ENCODE assay signal across 21 cellular contexts in the genomic region with DNA sequence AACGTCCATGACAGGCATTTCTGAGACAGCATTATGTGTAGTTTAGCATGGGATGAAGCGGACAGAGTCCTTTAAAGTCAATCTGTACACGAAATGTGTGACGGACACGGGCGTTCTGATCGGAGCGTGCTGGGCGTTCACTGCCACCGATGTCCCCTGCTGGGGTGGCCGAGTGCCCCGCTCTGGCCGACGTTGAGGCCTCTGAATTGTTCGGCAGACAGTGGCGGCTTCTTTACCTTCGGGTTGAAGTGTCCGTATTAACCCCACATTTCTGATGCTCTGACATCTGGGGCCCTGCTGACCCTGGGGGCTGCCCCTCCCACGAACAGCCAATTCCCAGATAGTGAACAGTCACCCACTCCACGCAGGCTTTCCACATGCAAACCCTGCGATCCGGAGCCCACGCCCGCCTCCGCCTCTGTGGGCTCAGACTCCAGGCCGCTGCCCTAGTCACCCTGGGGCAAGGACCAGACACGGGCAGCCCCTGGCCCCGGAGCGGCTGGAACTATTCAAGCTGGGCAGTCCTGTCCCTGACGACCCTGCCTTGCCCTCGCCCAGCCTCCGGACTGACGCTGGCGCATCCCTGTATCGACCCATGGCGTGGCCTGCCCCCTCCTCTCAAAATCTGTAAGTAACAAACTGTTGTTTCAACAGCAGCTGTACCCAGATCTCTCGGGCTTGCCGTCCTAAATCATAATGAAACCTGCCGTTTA.
"Had no signal": no experiment of that assay in that cellular context is flagged by ENCODE, and none has a peak within 500 bp of the region (broad histone marks: within the 10 kb centered on the region; RNA-seq: fewer than 3 reads in every experiment).

No MANE protein-coding gene starts in this region.

- H3K27ac ChIP-seq: HL-60, KMS-11 had no signal

- DNase-seq: IMR-90, Kasumi-1, MM.1S, NCI-H1092 treated with DMSO at 0.1 percent for 48 hours, NCI-H1436, NCI-H187, NCI-H2029, NCI-H2081 treated with DMSO at 0.1 percent for 48 hours, NCI-H2171, NCI-H226, NCI-H446, NCI-H510A, NCI-H524 treated with DMSO at 0.1 percent for 48 hours, NCI-H69, NCI-H774, RPMI8226, SHP77, SK-N-SH had no signal

- FAIRE-seq: RCC 7860 had no signal

- H3K4me2 ChIP-seq: KMS-11, SK-N-SH had no signal

- H3K9ac ChIP-seq: KMS-11, SK-N-SH had no signal
